In genomic region chr2:88751770-88752169, GRCh38 we compare ENCODE assay signal across 20 cellular contexts.
DNase-seq lines count a peak whose midpoint lies in the region; ATAC-seq and TF ChIP-seq lines count a peak whose summit lies in the region.
"Had no signal": no experiment of that assay in that cellular context is flagged by ENCODE, and none has a peak within 500 bp of the region (broad histone marks: within the 10 kb centered on the region; RNA-seq: fewer than 3 reads in every experiment).

No MANE protein-coding gene starts in this region.

- H3K27me3 ChIP-seq in SU-DHL-6 (ENCODE audit: low read length) = no peaks in the 10 kb centered on the region
- H3K27me3 ChIP-seq: foreskin keratinocyte, hepatocyte, pancreas, right lobe of liver, suprapubic skin had no signal

- H3K9me2 ChIP-seq in SU-DHL-6 (replicated peaks; ENCODE audit: insufficient read depth, low read length) = no peaks in the 10 kb centered on the region

- H3K4me3 ChIP-seq in GM12864 (ENCODE audit: low read depth, low read length) (no peak overlapping the region), SU-DHL-6 (ENCODE audit: insufficient read depth, low read length, poor library complexity, severe bottlenecking) (peak overlapping the region; percentile 7)
- H3K4me3 ChIP-seq: hepatocyte, pancreas, right lobe of liver, suprapubic skin had no signal

- TF ChIP-seq CTCF in GM12864 (IDR thresholded peaks at IDR 0.05; ENCODE audit: low read depth, low read length, missing control alignments) (no peak), SU-DHL-6 (IDR thresholded peaks at IDR 0.05; ENCODE audit: insufficient read depth, low read length, poor library complexity, severe bottlenecking) (no peak)

- no peaks in the 10 kb centered on the region for H3K9me3 ChIP-seq in SU-DHL-6 (ENCODE audit: insufficient read depth, low read length)
- H3K9me3 ChIP-seq: pancreas, right lobe of liver, suprapubic skin had no signal

- H3K36me3 ChIP-seq in SU-DHL-6 (ENCODE audit: low read length) = peaks cover 9% of the 10 kb centered on the region; the same call in 1 of the 2 replicates

- H3K79me2 ChIP-seq in SU-DHL-6 (ENCODE audit: insufficient read depth, low read length) = no peaks in the 10 kb centered on the region
- H3K79me2 ChIP-seq: hepatocyte had no signal

- H4K20me1 ChIP-seq in SU-DHL-6 (ENCODE audit: low read depth, low read length) = no peaks in the 10 kb centered on the region

- no peak for DNase-seq in activated T-cell treated with anti-CD3 and anti-CD28 coated beads, Interleukin-2, amount 50 U/mL, for 24 hours
- no peak for DNase-seq in activated T-cell treated with anti-CD3 and anti-CD28 coated beads, Interleukin-2, amount 50 U/mL, for 4 hours
- DNase-seq in GM12864 (ENCODE audit: low read depth) (peak; percentile 25), naive B cell (no peak), NCI-H1417 treated with DMSO at 0.1 percent for 48 hours (lab: John Stamatoyannopoulos, UW) (no peak), OCI-M2 (lab: John Stamatoyannopoulos, UW; ENCODE audit: unreplicated experiment) (no peak), NCI-H524 (lab: John Stamatoyannopoulos, UW) (no peak)
- DNase-seq: effector CD8-positive, alpha-beta T cell; foreskin keratinocyte; H7; immature natural killer cell; NCI-H146; NCI-H526; pancreas; right lobe of liver had no signal

- H3K36me3 Mint-ChIP-seq in activated T-cell treated with anti-CD3 and anti-CD28 coated beads, Interleukin-2, amount 50 U/mL, for 24 hours (ENCODE audit: low read depth) = peaks cover 95% of the 10 kb centered on the region
- peaks cover 50% of the 10 kb centered on the region for H3K36me3 Mint-ChIP-seq in activated T-cell treated with anti-CD3 and anti-CD28 coated beads, Interleukin-2, amount 50 U/mL, for 4 hours (ENCODE audit: insufficient read depth)
- H3K36me3 Mint-ChIP-seq in naive B cell = peaks cover 24 to 37% of the 10 kb centered on the region in 2 donors

- H3K27ac ChIP-seq in SU-DHL-6 (ENCODE audit: low read depth, low read length) = peak overlapping the region; percentile 94
- H3K27ac ChIP-seq: foreskin keratinocyte, hepatocyte, pancreas, right lobe of liver, suprapubic skin had no signal

- peak overlapping the region; percentile 58 for H3K4me2 ChIP-seq in SU-DHL-6 (ENCODE audit: low read depth, low read length, poor library complexity, severe bottlenecking)
- H3K4me2 ChIP-seq: hepatocyte had no signal

- no peak overlapping the region for H2AFZ ChIP-seq in SU-DHL-6 (ENCODE audit: low read depth, low read length, severe bottlenecking)
- H2AFZ ChIP-seq: hepatocyte had no signal

- H3K27ac Mint-ChIP-seq in activated T-cell treated with anti-CD3 and anti-CD28 coated beads, Interleukin-2, amount 50 U/mL, for 24 hours = peak overlapping the region; percentile 90
- peak overlapping the region in 5 of 6 donors; percentile 14 to 95 (median 92) for H3K27ac Mint-ChIP-seq in naive B cell
- H3K27ac Mint-ChIP-seq: immature natural killer cell had no signal

- H3K9ac ChIP-seq in SU-DHL-6 (ENCODE audit: low read length) = peak overlapping the region; percentile 34; the same call in 1 of the 2 replicates

- peaks cover 52% of the 10 kb centered on the region for H3K4me1 Mint-ChIP-seq in activated T-cell treated with anti-CD3 and anti-CD28 coated beads, Interleukin-2, amount 50 U/mL, for 24 hours (ENCODE audit: low read depth)
- peaks cover 48% of the 10 kb centered on the region for H3K4me1 Mint-ChIP-seq in activated T-cell treated with anti-CD3 and anti-CD28 coated beads, Interleukin-2, amount 50 U/mL, for 4 hours (ENCODE audit: low read depth)
- peaks cover 10 to 17% (median 12%) of the 10 kb centered on the region in 3 donors for H3K4me1 Mint-ChIP-seq in naive B cell

- H3F3A ChIP-seq in SU-DHL-6 (ENCODE audit: insufficient read depth) = peaks cover 36% of the 10 kb centered on the region

- no peaks in the 10 kb centered on the region for H3K27me3 Mint-ChIP-seq in activated T-cell treated with anti-CD3 and anti-CD28 coated beads, Interleukin-2, amount 50 U/mL, for 24 hours
- H3K27me3 Mint-ChIP-seq in activated T-cell treated with anti-CD3 and anti-CD28 coated beads, Interleukin-2, amount 50 U/mL, for 4 hours (ENCODE audit: low read depth) = no peaks in the 10 kb centered on the region
- H3K27me3 Mint-ChIP-seq in naive B cell = no peaks in the 10 kb centered on the region
- H3K27me3 Mint-ChIP-seq: natural killer cell treated with Interleukin-12 subunit alpha and Interleukin-12 subunit beta and Interleukin-15 and Interleukin-18, amount 100 ng/mL, for 72 hours had no signal

- H3K4me3 Mint-ChIP-seq in activated T-cell treated with anti-CD3 and anti-CD28 coated beads, Interleukin-2, amount 50 U/mL, for 24 hours = no peak overlapping the region
- no peak overlapping the region for H3K4me3 Mint-ChIP-seq in activated T-cell treated with anti-CD3 and anti-CD28 coated beads, Interleukin-2, amount 50 U/mL, for 4 hours
- no peak overlapping the region for H3K4me3 Mint-ChIP-seq in naive B cell
- H3K4me3 Mint-ChIP-seq: immature natural killer cell; natural killer cell treated with Interleukin-12 subunit alpha and Interleukin-12 subunit beta and Interleukin-15 and Interleukin-18, amount 100 ng/mL, for 72 hours had no signal

- ATAC-seq in activated T-cell treated with anti-CD3 and anti-CD28 coated beads, Interleukin-2, amount 50 U/mL, for 4 hours = no peak
- ATAC-seq in naive B cell (ENCODE audit: low read depth in 2 of 2) = no peak
- ATAC-seq: foreskin keratinocyte; left lobe of liver; natural killer cell treated with Interleukin-12 subunit alpha and Interleukin-12 subunit beta and Interleukin-15 and Interleukin-18, amount 100 ng/mL, for 72 hours; pancreas; right lobe of liver had no signal

- no peaks in the 10 kb centered on the region for H3K9me3 Mint-ChIP-seq in activated T-cell treated with anti-CD3 and anti-CD28 coated beads, Interleukin-2, amount 50 U/mL, for 24 hours
- no peaks in the 10 kb centered on the region for H3K9me3 Mint-ChIP-seq in activated T-cell treated with anti-CD3 and anti-CD28 coated beads, Interleukin-2, amount 50 U/mL, for 4 hours
- peaks cover 0 to 4% (median 0%) of the 10 kb centered on the region in 7 donors for H3K9me3 Mint-ChIP-seq in naive B cell
- H3K9me3 Mint-ChIP-seq: immature natural killer cell; natural killer cell treated with Interleukin-12 subunit alpha and Interleukin-12 subunit beta and Interleukin-15 and Interleukin-18, amount 100 ng/mL, for 72 hours had no signal
